ENCODE assay signal across 13 cellular contexts in genomic region chr3:100966049-100966471, GRCh38. TPM values are rescaled to one million over a fixed set of nuclear protein-coding genes. Genes with fewer than 3 reads are reported as not detected.
"Had no signal": no experiment of that assay in that cellular context is flagged by ENCODE, and none has a peak within 500 bp of the region (broad histone marks: within the 10 kb centered on the region; RNA-seq: fewer than 3 reads in every experiment).

No MANE protein-coding gene starts in this region.

- H3K27me3 ChIP-seq: cardiac muscle cell, pancreas, transverse colon had no signal

- H3K27ac ChIP-seq: cardiac muscle cell, pancreas, transverse colon had no signal

- H3K4me1 ChIP-seq: pancreas, transverse colon had no signal

- DNase-seq: activated CD4-positive, alpha-beta T cell treated with anti-CD3 and anti-CD28 coated beads, Interleukin-2, amount 50 U/mL, for 1 hour; activated CD8-positive, alpha-beta memory T cell treated with anti-CD3 and anti-CD28 coated beads for 24 hours; activated naive CD4-positive, alpha-beta T cell treated with anti-CD3 and anti-CD28 coated beads for 36 hours; activated T-cell treated with anti-CD3 and anti-CD28 coated beads for 4 hours; erythroblast; naive thymus-derived CD4-positive, alpha-beta T cell; pancreas; stimulated activated CD4-positive, alpha-beta T cell treated with anti-CD3 and anti-CD28 coated beads, Interleukin-2, amount 100 ng/mL, for 48 hours; T-cell; T-helper 9 cell; transverse colon had no signal

- H3K9me3 ChIP-seq: pancreas, transverse colon had no signal

- H3K4me3 ChIP-seq: cardiac muscle cell, pancreas, transverse colon had no signal

- H3K36me3 ChIP-seq: cardiac muscle cell, pancreas, transverse colon had no signal

RNA-seq across cellular contexts. Expression of gene ABI3BP, which starts 27.2 kb away (rescaled TPM):
- total RNA-seq: activated naive CD4-positive, alpha-beta T cell treated with anti-CD3 and anti-CD28 coated beads for 36 hours; activated T-helper 2 cell treated with anti-CD3 and anti-CD28 coated beads, Interferon-gamma antibody, Interleukin-2, Interleukin-4, amounts not matched to agents 10 μg/mL and 5 μg/mL and 100 μg/mL, durations not matched to agents 14 hours and 24 hours and 36 hours; naive thymus-derived CD4-positive, alpha-beta T cell had no signal
- polyA plus RNA-seq: naive thymus-derived CD4-positive, alpha-beta T cell had no signal
